Comparison of ENCODE assay signal across 8 cellular contexts in the genomic region with DNA sequence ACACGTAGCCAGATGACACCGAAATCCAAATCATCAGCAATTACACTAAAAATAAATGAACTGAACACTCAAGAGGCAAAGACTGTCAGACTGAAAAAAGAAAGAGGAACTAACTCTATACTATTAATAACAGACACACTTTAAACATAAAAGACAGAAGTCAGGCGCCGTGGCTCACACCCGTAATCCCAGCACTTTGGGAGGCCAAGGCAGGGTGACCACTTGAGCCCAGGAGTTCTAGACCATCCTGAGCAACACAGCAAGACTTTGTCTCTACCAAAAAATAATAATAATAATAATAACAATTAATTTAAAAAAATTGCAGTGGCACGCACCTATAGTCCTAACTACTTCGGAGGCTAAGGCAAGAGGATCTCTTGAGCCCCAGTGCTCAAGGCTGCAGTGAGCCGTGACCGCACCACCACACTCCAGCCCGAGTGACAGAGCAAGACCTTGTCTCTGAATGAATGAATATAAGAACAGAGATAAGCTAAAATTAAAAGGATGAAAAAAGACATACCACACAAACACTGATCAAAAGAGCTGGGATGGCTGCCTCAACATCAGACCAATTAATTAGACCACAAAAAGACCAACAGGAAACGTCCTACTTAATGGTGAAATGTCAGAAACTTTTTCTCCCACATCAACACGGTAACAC. TPM values are rescaled to one million over a fixed set of nuclear protein-coding genes. Genes with fewer than 3 reads are reported as not detected.
DNase-seq lines count a peak whose midpoint lies in the region; ATAC-seq, FAIRE-seq and TF ChIP-seq lines count a peak whose summit lies in the region.

No MANE protein-coding gene starts in this region.

- no peaks in the 10 kb centered on the region for H3K9me3 ChIP-seq in OCI-LY3 (ENCODE audit: insufficient read depth, low read length)
- H3K9me3 ChIP-seq in mucosa of descending colon, result no peaks in the 10 kb centered on the region
- no peaks in the 10 kb centered on the region for H3K9me3 ChIP-seq in pancreas

- peak overlapping the region; percentile 91 for H3K27ac ChIP-seq in OCI-LY3 (ENCODE audit: low read length)
- no peak overlapping the region for H3K27ac ChIP-seq in pancreas

- DNase-seq in neural crest cell (ENCODE audit: low read depth, low spot score), result no peak
- no peak for DNase-seq in chondrocyte (ENCODE audit: low spot score)
- no peak for DNase-seq in mucosa of descending colon
- DNase-seq in pancreas, result no peak
- no peak for DNase-seq in NCI-H226

- H2AFZ ChIP-seq in OCI-LY3 (ENCODE audit: low read depth, low read length), result no peak overlapping the region

- peaks cover 25% of the 10 kb centered on the region for H3K79me2 ChIP-seq in OCI-LY3 (ENCODE audit: low read length)

- H3K9me3 Mint-ChIP-seq in neural crest cell (no peaks in the 10 kb centered on the region), chondrocyte (ENCODE audit: low read depth) (no peaks in the 10 kb centered on the region)

- H3K36me3 Mint-ChIP-seq in neural crest cell (ENCODE audit: low read depth) (peaks cover 18% of the 10 kb centered on the region), chondrocyte (ENCODE audit: low read depth) (peaks cover 14% of the 10 kb centered on the region)

- H4K20me1 ChIP-seq in OCI-LY3 (ENCODE audit: insufficient read depth, low read length), result peaks cover 34% of the 10 kb centered on the region

- no peak for FAIRE-seq in pancreas (lab: Jason Lieb, UNC)

- TF ChIP-seq CTCF in OCI-LY3 (IDR thresholded peaks at IDR 0.05; ENCODE audit: low read depth, low read length) (no peak), neural crest cell (conservative IDR thresholded peaks at IDR 0.05) (no peak), chondrocyte (IDR thresholded peaks at IDR 0.05) (no peak), mucosa of descending colon (IDR thresholded peaks at IDR 0.05) (no peak), pancreas (IDR thresholded peaks at IDR 0.05) (no peak)

- peaks cover 53% of the 10 kb centered on the region for H3K36me3 ChIP-seq in OCI-LY3 (replicated peaks; ENCODE audit: low read depth, low read length)
- H3K36me3 ChIP-seq in mucosa of descending colon (ENCODE audit: low read depth), result peaks cover 3% of the 10 kb centered on the region
- H3K36me3 ChIP-seq in pancreas, result peaks cover 11 to 44% (median 25%) of the 10 kb centered on the region in 3 donors

- H3K4me1 Mint-ChIP-seq in neural crest cell (no peaks in the 10 kb centered on the region), chondrocyte (ENCODE audit: low read depth) (peaks cover 7% of the 10 kb centered on the region)

- WGBS in pancreas, 2 donors, result 84 to 85% methylated on average over 12 of the region's 12 CpGs

- peak overlapping the region; percentile 91 for H3K4me2 ChIP-seq in OCI-LY3 (ENCODE audit: low read length)

- no peak overlapping the region for H3K27ac Mint-ChIP-seq in neural crest cell (ENCODE audit: unreplicated experiment)
- H3K27ac Mint-ChIP-seq in chondrocyte (ENCODE audit: unreplicated experiment), result no peak overlapping the region

- H3K4me3 Mint-ChIP-seq in neural crest cell (peak overlapping the region; percentile 29), chondrocyte (ENCODE audit: unreplicated experiment) (no peak overlapping the region)

- H3K9ac ChIP-seq in OCI-LY3 (ENCODE audit: low read length), result peak overlapping the region; percentile 27; the same call in 1 of the 2 replicates

- H3K4me3 ChIP-seq in OCI-LY3 (ENCODE audit: low read length) (peak overlapping the region; percentile 66), mucosa of descending colon (no peak overlapping the region), pancreas (no peak overlapping the region)

- intact Hi-C loops in mucosa of descending colon (cut with DNase I, micrococcal nuclease), result no loop called here
- intact Hi-C loops in pancreas (cut with DNase I), result no loop called here

- peaks cover 52% of the 10 kb centered on the region for H3K4me1 ChIP-seq in OCI-LY3 (ENCODE audit: low read length)
- peaks cover 5% of the 10 kb centered on the region for H3K4me1 ChIP-seq in mucosa of descending colon (ENCODE audit: low read depth)
- H3K4me1 ChIP-seq in pancreas, result no peaks in the 10 kb centered on the region

- H3K27me3 Mint-ChIP-seq in neural crest cell (ENCODE audit: low read depth) (no peaks in the 10 kb centered on the region), chondrocyte (ENCODE audit: low read depth) (no peaks in the 10 kb centered on the region)

- H3K27me3 ChIP-seq in OCI-LY3 (ENCODE audit: low read depth, low read length), result no peaks in the 10 kb centered on the region
- H3K27me3 ChIP-seq in pancreas, result no peaks in the 10 kb centered on the region

- ATAC-seq in GM19043 (IDR thresholded peaks at IDR 0.05; ENCODE audit: low read depth, unreplicated experiment), result peak; percentile 70
- peak; percentile 70 for ATAC-seq in HG02852 (IDR thresholded peaks at IDR 0.05; ENCODE audit: unreplicated experiment)
- ATAC-seq in mucosa of descending colon, result no peak
- ATAC-seq in pancreas, result no peak

RNA-seq across cellular contexts. Expression of gene CTBP1, which starts 29.9 kb away (rescaled TPM):
- total RNA-seq in neural crest cell, result 218 and 219 TPM in 2 replicates
- total RNA-seq in chondrocyte, result 147 to 175 TPM (median 151 TPM) in 3 replicates
- 100 to 1,000 TPM; 151 to 188 (median 168) TPM for total RNA-seq in mucosa of descending colon
- total RNA-seq in pancreas, result 100 to 1,000 TPM in 4 of 6 donors, 10 to 100 TPM in 2; 91.5 to 131 (median 108) TPM
- 100 to 1,000 TPM; 129 to 131 TPM for polyA plus RNA-seq in pancreas

RNA-seq across cellular contexts. Expression of gene SPON2, which starts 46.6 kb away (rescaled TPM):
- total RNA-seq in neural crest cell, result 2.3 and 4.1 TPM in 2 replicates
- 158 to 184 TPM (median 162 TPM) in 3 replicates for total RNA-seq in chondrocyte
- 10 to 100 TPM; 19.6 to 42.1 (median 41.4) TPM for total RNA-seq in mucosa of descending colon
- total RNA-seq in pancreas, result 10 to 100 TPM in 3 of 6 donors, 1 to 10 TPM in 3; 3.1 to 45.2 (median 8.5) TPM
- polyA plus RNA-seq in pancreas, result 10 to 100 TPM; 10.1 to 13.0 TPM

Comparison
In these comparisons a context has a peak if more than half of its experiments do, and no peak if none do; other contexts are left out.
1. ATAC-seq: peak in GM19043 (single experiment) and HG02852 (single experiment); none in mucosa of descending colon (single experiment) and pancreas (0 of 4).